ENCODE assay signal across 19 cellular contexts in the genomic region with DNA sequence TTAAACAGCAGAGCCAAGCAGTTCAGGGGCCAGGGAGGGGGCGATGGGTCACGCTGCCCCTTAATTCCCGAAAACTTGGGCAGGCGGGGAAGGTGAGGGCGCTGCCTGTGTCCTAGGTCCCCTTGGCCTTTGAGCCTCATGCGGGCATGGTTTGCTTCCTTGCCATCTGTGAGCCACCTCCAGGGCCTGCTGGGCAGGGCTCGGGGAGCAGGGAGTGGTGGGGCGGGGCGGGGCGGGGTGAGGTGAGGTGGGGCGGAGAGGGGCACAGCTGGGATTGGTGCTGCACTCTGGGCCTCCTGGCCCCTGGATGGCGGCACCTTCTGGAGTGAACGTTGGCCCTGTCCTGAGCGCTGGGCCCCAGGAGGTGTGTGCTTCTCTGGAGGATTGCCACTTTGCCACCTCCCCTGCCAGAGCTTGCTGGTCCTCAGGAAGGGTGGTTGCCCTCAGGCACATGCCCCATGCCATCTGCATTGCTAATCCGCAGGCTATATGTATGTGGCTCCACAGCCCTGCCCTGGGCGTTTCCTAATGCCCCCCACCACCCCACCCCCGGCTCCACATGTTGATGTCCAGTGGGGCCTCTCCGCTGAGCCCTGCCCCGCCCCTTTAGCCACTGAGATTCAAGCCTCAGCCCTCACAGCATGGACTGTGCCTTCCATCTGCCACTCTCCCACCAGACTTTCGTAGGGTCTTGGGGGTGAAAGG.
DNase-seq lines count a peak whose midpoint lies in the region; ATAC-seq, FAIRE-seq and TF ChIP-seq lines count a peak whose summit lies in the region.
"Had no signal": no experiment of that assay in that cellular context is flagged by ENCODE, and none has a peak within 500 bp of the region (broad histone marks: within the 10 kb centered on the region; RNA-seq: fewer than 3 reads in every experiment).

No MANE protein-coding gene starts in this region.

- no peak overlapping the region for H2BK12ac ChIP-seq in neuronal stem cell (ENCODE audit: low read length)

- intact Hi-C loops in upper lobe of right lung (cut with DNase I), result no loop called here

- no peak overlapping the region for H2AFZ ChIP-seq in neuronal stem cell (ENCODE audit: low read length)

- H3K36me3 ChIP-seq in HEK293 (ENCODE audit: control insufficient read depth in 2 of 2, insufficient read depth in 1 of 2, low read length in 2 of 2), result no peaks in the 10 kb centered on the region
- H3K36me3 ChIP-seq in neuronal stem cell (replicated peaks in 1 of 2; ENCODE audit: control insufficient read depth in 2 of 2, insufficient read depth in 2 of 2, low read length in 2 of 2), result no peaks in the 10 kb centered on the region
- H3K36me3 ChIP-seq in upper lobe of right lung, result peaks cover 8% of the 10 kb centered on the region
- H3K36me3 ChIP-seq: SJSA1 had no signal

- H3K27me3 ChIP-seq in neuronal stem cell (ENCODE audit: control insufficient read depth in 3 of 3, insufficient read depth in 3 of 3, low read depth in 1 of 3, low read length in 3 of 3) (no peaks in the 10 kb centered on the region), upper lobe of right lung (no peaks in the 10 kb centered on the region)
- H3K27me3 ChIP-seq: Peyer's patch, SJSA1 had no signal

- H3K14ac ChIP-seq in neuronal stem cell (ENCODE audit: low read length), result peak overlapping the region; percentile 63

- H3K9ac ChIP-seq in neuronal stem cell (ENCODE audit: low read depth, low read length, poor library complexity), result no peak overlapping the region

- no peak overlapping the region for H3K4me3 ChIP-seq in HEK293 (ENCODE audit: low read depth, low read length)
- no peak overlapping the region for H3K4me3 ChIP-seq in neuronal stem cell (ENCODE audit: low read length in 2 of 2)
- H3K4me3 ChIP-seq in upper lobe of right lung, result no peak overlapping the region
- H3K4me3 ChIP-seq: Peyer's patch, SJSA1 had no signal

- H3K4me1 ChIP-seq in HEK293 (ENCODE audit: control insufficient read depth, insufficient read depth, low read length), result no peaks in the 10 kb centered on the region
- H3K4me1 ChIP-seq in neuronal stem cell (ENCODE audit: control insufficient read depth in 2 of 2, insufficient read depth in 1 of 2, low read depth in 1 of 2, low read length in 2 of 2), result peaks cover 0 to 6% of the 10 kb centered on the region in 2 donors
- no peaks in the 10 kb centered on the region for H3K4me1 ChIP-seq in upper lobe of right lung
- H3K4me1 ChIP-seq: Peyer's patch, SJSA1 had no signal

- H3K23ac ChIP-seq in neuronal stem cell (ENCODE audit: low read depth, low read length, poor library complexity), result peak overlapping the region; percentile 44

- no peak overlapping the region for H4K8ac ChIP-seq in neuronal stem cell (ENCODE audit: low read depth, low read length)

- peak; percentile 54 for DNase-seq in chondrocyte (ENCODE audit: low spot score)
- no peak for DNase-seq in neuronal stem cell (ENCODE audit: low spot score)
- DNase-seq in upper lobe of right lung, result no peak
- DNase-seq in frontal cortex (ENCODE audit: low spot score in 2 of 2), result no peak
- DNase-seq in NCI-H2171 (lab: John Stamatoyannopoulos, UW), result no peak
- no peak for DNase-seq in cerebellar cortex (ENCODE audit: low spot score)
- DNase-seq: CD4-positive, CD25-positive, alpha-beta regulatory T cell; DMS79; HCEC 1CT; MV-4-11; NCI-H1694; NCI-H2081; NCI-H2171 treated with DMSO at 0.1 percent for 48 hours; NCI-H526 had no signal

- no peaks in the 10 kb centered on the region for H3K27me3 Mint-ChIP-seq in chondrocyte (ENCODE audit: low read depth)
- H3K27me3 Mint-ChIP-seq: CD4-positive, CD25-positive, alpha-beta regulatory T cell; IgD-negative memory B cell had no signal

- peaks cover 1% of the 10 kb centered on the region for H3K79me1 ChIP-seq in neuronal stem cell (ENCODE audit: low read depth, low read length)

- CTCF ChIA-PET in HEK293 (lab: Yijun Ruan, JAX), result no interaction called here

- H2BK5ac ChIP-seq in neuronal stem cell (ENCODE audit: low read length), result no peak overlapping the region

- H3K4me2 ChIP-seq in neuronal stem cell (ENCODE audit: insufficient read depth, low read length, poor library complexity, severe bottlenecking), result no peak overlapping the region

- H3K27ac Mint-ChIP-seq in chondrocyte (ENCODE audit: unreplicated experiment), result no peak overlapping the region

- peak overlapping the region; percentile 48 for H3K18ac ChIP-seq in neuronal stem cell (ENCODE audit: low read length)

- no peak overlapping the region for H4K91ac ChIP-seq in neuronal stem cell (ENCODE audit: low read depth, low read length, poor library complexity)

- no peak overlapping the region for H3K4ac ChIP-seq in neuronal stem cell (ENCODE audit: low read length)

- TF ChIP-seq CTCF in HEK293 (tag by site-specific recombination; IDR thresholded peaks at IDR 0.05) (no peak), chondrocyte (IDR thresholded peaks at IDR 0.05) (no peak), upper lobe of right lung (IDR thresholded peaks at IDR 0.05) (no peak)

- no peak overlapping the region for H2BK120ac ChIP-seq in neuronal stem cell (ENCODE audit: low read depth, low read length)

- H2AK5ac ChIP-seq in neuronal stem cell (ENCODE audit: low read depth, low read length), result peak overlapping the region; percentile 83

- H3K9me3 ChIP-seq in HEK293 (ENCODE audit: control insufficient read depth, insufficient read depth, low read depth, low read length), result no peaks in the 10 kb centered on the region
- no peaks in the 10 kb centered on the region for H3K9me3 ChIP-seq in neuronal stem cell (replicated peaks in 1 of 2; ENCODE audit: control insufficient read depth in 2 of 2, insufficient read depth in 1 of 2, low read depth in 1 of 2, low read length in 2 of 2)
- no peaks in the 10 kb centered on the region for H3K9me3 ChIP-seq in upper lobe of right lung
- H3K9me3 ChIP-seq: Peyer's patch, SJSA1 had no signal

- no peak for FAIRE-seq in frontal cortex (lab: Jason Lieb, UNC)

- peak; percentile 4 for ATAC-seq in upper lobe of right lung
- ATAC-seq: Right ventricle myocardium inferior had no signal

- H3K27ac ChIP-seq in HEK293 (ENCODE audit: extremely low read depth, low read depth, low read length) (no peak overlapping the region), neuronal stem cell (replicated peaks; ENCODE audit: low read length) (no peak overlapping the region), upper lobe of right lung (no peak overlapping the region)
- H3K27ac ChIP-seq: Peyer's patch, SJSA1 had no signal

- no peaks in the 10 kb centered on the region for H3K4me1 Mint-ChIP-seq in chondrocyte (ENCODE audit: low read depth)

- H3K9me3 Mint-ChIP-seq in chondrocyte (ENCODE audit: low read depth), result no peaks in the 10 kb centered on the region
- H3K9me3 Mint-ChIP-seq: CD4-positive, CD25-positive, alpha-beta regulatory T cell; IgD-negative memory B cell had no signal

- WGBS in neuronal stem cell (ENCODE audit: extremely low coverage in 2 of 2, insufficient read length in 2 of 2, insufficient replicate concordance in 1 of 2), 2 donors, result 100% methylated on average over 3 of the region's 20 CpGs; no CpG with 5 or more reads in 1 of the 2 donors

- POLR2A ChIA-PET in HEK293 (lab: Yijun Ruan, JAX), result no interaction called here

- peak overlapping the region; percentile 6 for H2BK15ac ChIP-seq in neuronal stem cell (ENCODE audit: low read length)

- peaks cover 6% of the 10 kb centered on the region for H3K36me3 Mint-ChIP-seq in chondrocyte (ENCODE audit: low read depth)

- H3K4me3 Mint-ChIP-seq in chondrocyte (ENCODE audit: unreplicated experiment), result no peak overlapping the region
- H3K4me3 Mint-ChIP-seq: CD4-positive, CD25-positive, alpha-beta regulatory T cell had no signal

TF ChIP-seq in HEK293, 187 proteins besides CTCF, POLR2A, EP300 and RAD21:
- TF ChIP-seq, protein P1, sequence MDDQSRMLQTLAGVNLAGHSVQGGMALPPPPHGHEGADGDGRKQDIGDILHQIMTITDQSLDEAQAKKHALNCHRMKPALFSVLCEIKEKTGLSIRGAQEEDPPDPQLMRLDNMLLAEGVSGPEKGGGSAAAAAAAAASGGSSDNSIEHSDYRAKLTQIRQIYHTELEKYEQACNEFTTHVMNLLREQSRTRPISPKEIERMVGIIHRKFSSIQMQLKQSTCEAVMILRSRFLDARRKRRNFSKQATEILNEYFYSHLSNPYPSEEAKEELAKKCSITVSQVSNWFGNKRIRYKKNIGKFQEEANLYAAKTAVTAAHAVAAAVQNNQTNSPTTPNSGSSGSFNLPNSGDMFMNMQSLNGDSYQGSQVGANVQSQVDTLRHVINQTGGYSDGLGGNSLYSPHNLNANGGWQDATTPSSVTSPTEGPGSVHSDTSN (CRISPR knock-in tag; IDR thresholded peaks at IDR 0.05), result no peak
- no peak for TF ChIP-seq KLF10 (tag by site-specific recombination; IDR thresholded peaks at IDR 0.05)
- TF ChIP-seq KLF1 (tag by site-specific recombination; IDR thresholded peaks at IDR 0.05), result peak; percentile 96
- no peak for TF ChIP-seq ZNF514 (tag by site-specific recombination; IDR thresholded peaks at IDR 0.05)
